Comparison of ENCODE assay signal across 20 cellular contexts in the genomic region with DNA sequence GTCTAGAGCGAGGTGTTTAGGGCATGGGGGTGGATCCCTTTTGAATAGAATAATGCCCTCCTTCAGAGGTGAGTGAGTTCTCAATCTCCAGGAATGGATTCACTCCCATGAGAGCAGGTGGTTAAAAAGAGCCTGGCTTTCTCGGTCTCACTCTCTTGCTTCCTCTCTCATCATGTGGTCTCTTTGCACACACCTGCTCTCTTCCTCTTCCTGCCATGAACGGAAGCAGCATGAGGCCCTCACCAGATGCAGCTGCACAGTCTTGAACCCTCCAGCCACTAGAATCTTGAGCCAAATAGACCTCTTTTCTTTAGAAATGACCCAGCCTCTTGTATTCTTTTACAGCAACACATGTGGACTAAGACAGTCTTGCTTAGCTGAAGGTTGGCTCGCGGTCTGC.
A peak's percentile ranks its signal among the peaks of the same experiment; 100 is the strongest.
DNase-seq lines count a peak whose midpoint lies in the region; ATAC-seq and TF ChIP-seq lines count a peak whose summit lies in the region.
"Had no signal": no experiment of that assay in that cellular context is flagged by ENCODE, and none has a peak within 500 bp of the region (broad histone marks: within the 10 kb centered on the region; RNA-seq: fewer than 3 reads in every experiment).

No MANE protein-coding gene starts in this region.

- H3F3A ChIP-seq in OCI-LY1 (ENCODE audit: insufficient read depth, low read length): no peaks in the 10 kb centered on the region

- no peaks in the 10 kb centered on the region for H3K9me2 ChIP-seq in Karpas-422 (replicated peaks; ENCODE audit: insufficient read depth, low read length)
- H3K9me2 ChIP-seq in OCI-LY1 (ENCODE audit: low read depth, low read length): no peaks in the 10 kb centered on the region

- H3K79me2 ChIP-seq in DND-41 (ENCODE audit: insufficient read depth, low read length): no peaks in the 10 kb centered on the region
- H3K79me2 ChIP-seq in Karpas-422 (ENCODE audit: low read length): no peaks in the 10 kb centered on the region
- H3K79me2 ChIP-seq in OCI-LY1 (ENCODE audit: insufficient read depth, low read length): no peaks in the 10 kb centered on the region

- H3K4me2 ChIP-seq in BLaER1 (peak overlapping the region; percentile 26), DND-41 (ENCODE audit: insufficient read depth, low read length) (no peak overlapping the region), Karpas-422 (ENCODE audit: low read depth, low read length, poor library complexity, severe bottlenecking) (no peak overlapping the region), OCI-LY1 (ENCODE audit: low read length) (peak overlapping the region; percentile 17; the same call in 1 of the 2 replicates)

- H3K36me3 ChIP-seq in BLaER1 (no peaks in the 10 kb centered on the region), DND-41 (ENCODE audit: insufficient read depth, low read length) (no peaks in the 10 kb centered on the region), Karpas-422 (ENCODE audit: insufficient read depth, low read length) (no peaks in the 10 kb centered on the region), OCI-LY1 (ENCODE audit: insufficient read depth, low read length) (no peaks in the 10 kb centered on the region; the same call in 1 of the 2 replicates), tibial artery (no peaks in the 10 kb centered on the region)

- DNase-seq in DND-41 (no peak), Karpas-422 (peak; percentile 45), head of caudate nucleus (no peak), tibial artery (no peak)
- DNase-seq in activated naive CD4-positive, alpha-beta T cell (lab: John Stamatoyannopoulos, UW): no peak
- DNase-seq: Calu3; CD4-positive, alpha-beta memory T cell; DMS 273 treated with DMSO at 0.1 percent for 48 hours; DMS53; GDM1; GOT3; H7; HFFc6; IMR-90; KBM-7 had no signal

- no peak overlapping the region for H3K4me3 ChIP-seq in BLaER1
- H3K4me3 ChIP-seq in DND-41 (ENCODE audit: low read depth in 1 of 2, low read length in 2 of 2): no peak overlapping the region
- H3K4me3 ChIP-seq in Karpas-422 (ENCODE audit: low read length): no peak overlapping the region
- no peak overlapping the region for H3K4me3 ChIP-seq in OCI-LY1 (ENCODE audit: low read depth, low read length, poor library complexity, severe bottlenecking)
- no peak overlapping the region for H3K4me3 ChIP-seq in tibial artery

- peak; percentile 52; the same call in 1 of the 3 replicates for ATAC-seq in DND-41 (ENCODE audit: insufficient read depth, low read depth)
- no peak for ATAC-seq in HG02571 (IDR thresholded peaks at IDR 0.05; ENCODE audit: unreplicated experiment)
- ATAC-seq: HCT116 had no signal

- no peaks in the 10 kb centered on the region for H4K20me1 ChIP-seq in BLaER1
- H4K20me1 ChIP-seq in DND-41 (ENCODE audit: insufficient read depth, low read length): no peaks in the 10 kb centered on the region
- H4K20me1 ChIP-seq in Karpas-422 (ENCODE audit: insufficient read depth, low read depth, low read length): no peaks in the 10 kb centered on the region
- H4K20me1 ChIP-seq in OCI-LY1 (ENCODE audit: insufficient read depth, low read length): no peaks in the 10 kb centered on the region

- TF ChIP-seq CTCF in DND-41 (IDR thresholded peaks at IDR 0.05; ENCODE audit: borderline replicate concordance, extremely low read depth, low read length, poor library complexity, severe bottlenecking): no peak
- no peak for TF ChIP-seq CTCF in OCI-LY1 (IDR thresholded peaks at IDR 0.05; ENCODE audit: low read length)
- no peak for TF ChIP-seq CTCF in tibial artery (IDR thresholded peaks at IDR 0.05)

- H3K9ac ChIP-seq in BLaER1 (no peak overlapping the region), DND-41 (ENCODE audit: low read depth, low read length) (no peak overlapping the region), Karpas-422 (ENCODE audit: low read length) (no peak overlapping the region), OCI-LY1 (ENCODE audit: low read length) (no peak overlapping the region)

- H3K27ac ChIP-seq in BLaER1: no peak overlapping the region
- no peak overlapping the region for H3K27ac ChIP-seq in DND-41 (ENCODE audit: low read length)
- no peak overlapping the region for H3K27ac ChIP-seq in Karpas-422 (ENCODE audit: low read length)
- no peak overlapping the region for H3K27ac ChIP-seq in OCI-LY1 (ENCODE audit: low read depth, low read length, poor library complexity, severe bottlenecking)
- H3K27ac ChIP-seq in tibial artery: no peak overlapping the region
- H3K27ac ChIP-seq: C4-2B had no signal

- H3K9me3 ChIP-seq in BLaER1 (peaks cover 22% of the 10 kb centered on the region), DND-41 (ENCODE audit: insufficient read depth, low read length, severe bottlenecking) (no peaks in the 10 kb centered on the region), Karpas-422 (ENCODE audit: low read length) (no peaks in the 10 kb centered on the region), OCI-LY1 (ENCODE audit: low read length) (no peaks in the 10 kb centered on the region; the same call in 1 of the 2 replicates), tibial artery (no peaks in the 10 kb centered on the region)

- H3K4me1 ChIP-seq in BLaER1: peaks cover 11% of the 10 kb centered on the region
- no peaks in the 10 kb centered on the region for H3K4me1 ChIP-seq in DND-41 (ENCODE audit: insufficient read depth, low read length)
- no peaks in the 10 kb centered on the region for H3K4me1 ChIP-seq in Karpas-422 (ENCODE audit: low read length)
- H3K4me1 ChIP-seq in OCI-LY1 (ENCODE audit: insufficient read depth, low read length, severe bottlenecking): no peaks in the 10 kb centered on the region
- H3K4me1 ChIP-seq in tibial artery: no peaks in the 10 kb centered on the region

- H3K27me3 ChIP-seq in BLaER1: no peaks in the 10 kb centered on the region
- H3K27me3 ChIP-seq in DND-41 (ENCODE audit: insufficient read depth, low read length, poor library complexity): peaks cover 17% of the 10 kb centered on the region
- peaks cover 5% of the 10 kb centered on the region; the same call in 1 of the 2 replicates for H3K27me3 ChIP-seq in Karpas-422 (ENCODE audit: low read length)
- peaks cover 25% of the 10 kb centered on the region; the same call in 1 of the 2 replicates for H3K27me3 ChIP-seq in OCI-LY1 (ENCODE audit: insufficient read depth, low read length)
- H3K27me3 ChIP-seq in tibial artery: peaks cover 0 to 9% of the 10 kb centered on the region in 2 donors

- intact Hi-C loops in head of caudate nucleus (cut with DNase I) (no loop called here), tibial artery (cut with DNase I; ENCODE audit: low total_unique reads) (no loop called here)

- no peak overlapping the region for H2AFZ ChIP-seq in DND-41 (ENCODE audit: low read depth, low read length)
- H2AFZ ChIP-seq in Karpas-422 (ENCODE audit: low read length): no peak overlapping the region
- H2AFZ ChIP-seq in OCI-LY1 (ENCODE audit: low read length): no peak overlapping the region

Comparison
In these comparisons a context has a peak if more than half of its experiments do, and no peak if none do; other contexts are left out.
1. H3K4me2 ChIP-seq: peak in BLaER1 (single experiment) and OCI-LY1 (single experiment); none in DND-41 (single experiment) and Karpas-422 (single experiment).